1 cellular context compared by ENCODE assay signal in the genomic region with DNA sequence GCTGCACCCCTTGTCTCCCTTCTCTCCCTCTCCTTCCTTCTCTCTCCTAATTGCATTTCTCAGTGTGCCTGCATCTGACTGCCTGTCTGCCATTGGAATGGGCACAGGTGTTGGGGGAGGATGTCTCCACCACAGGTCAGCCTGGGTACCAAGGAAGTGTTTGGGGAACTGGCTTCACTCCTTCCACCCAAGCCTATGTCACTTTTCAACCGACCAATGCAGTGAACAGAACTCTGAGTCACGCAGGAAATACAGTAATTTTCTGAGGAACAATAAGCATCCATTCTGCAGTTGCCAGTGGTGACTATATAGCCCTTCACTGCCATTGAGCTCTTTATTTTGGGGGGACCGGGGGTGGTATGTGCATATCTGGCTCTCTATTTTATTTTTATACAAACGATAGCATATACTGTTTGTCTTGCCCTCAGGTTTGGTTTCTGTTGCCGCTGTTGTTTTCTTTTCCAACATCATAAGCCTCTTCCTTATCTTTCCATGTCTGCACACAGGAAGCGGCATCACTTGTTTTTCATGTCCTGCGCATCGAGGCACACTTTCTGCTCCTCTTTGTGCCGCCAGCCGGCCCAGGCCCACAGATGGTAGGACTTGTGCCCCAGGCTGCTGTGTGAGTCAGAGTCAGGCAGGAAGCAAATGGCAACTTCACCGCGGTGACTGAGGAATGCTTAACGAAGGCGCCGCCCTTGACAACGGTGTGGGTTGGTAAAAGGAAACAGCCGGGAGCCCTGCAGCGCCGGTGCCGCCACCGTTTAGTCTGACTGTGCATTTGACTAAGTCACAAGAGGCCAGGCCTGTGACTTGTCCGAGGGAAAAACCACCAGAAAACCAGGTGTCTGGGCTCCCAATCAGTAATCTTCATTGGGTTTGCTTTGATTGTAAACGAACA.
TF ChIP-seq lines count a peak whose summit lies in the region.

No MANE protein-coding gene starts in this region.

TF ChIP-seq in K562, 482 proteins besides CTCF, POLR2A, EP300 and RAD21 (continued from another document and continues in another):
- TF ChIP-seq, protein P1, sequence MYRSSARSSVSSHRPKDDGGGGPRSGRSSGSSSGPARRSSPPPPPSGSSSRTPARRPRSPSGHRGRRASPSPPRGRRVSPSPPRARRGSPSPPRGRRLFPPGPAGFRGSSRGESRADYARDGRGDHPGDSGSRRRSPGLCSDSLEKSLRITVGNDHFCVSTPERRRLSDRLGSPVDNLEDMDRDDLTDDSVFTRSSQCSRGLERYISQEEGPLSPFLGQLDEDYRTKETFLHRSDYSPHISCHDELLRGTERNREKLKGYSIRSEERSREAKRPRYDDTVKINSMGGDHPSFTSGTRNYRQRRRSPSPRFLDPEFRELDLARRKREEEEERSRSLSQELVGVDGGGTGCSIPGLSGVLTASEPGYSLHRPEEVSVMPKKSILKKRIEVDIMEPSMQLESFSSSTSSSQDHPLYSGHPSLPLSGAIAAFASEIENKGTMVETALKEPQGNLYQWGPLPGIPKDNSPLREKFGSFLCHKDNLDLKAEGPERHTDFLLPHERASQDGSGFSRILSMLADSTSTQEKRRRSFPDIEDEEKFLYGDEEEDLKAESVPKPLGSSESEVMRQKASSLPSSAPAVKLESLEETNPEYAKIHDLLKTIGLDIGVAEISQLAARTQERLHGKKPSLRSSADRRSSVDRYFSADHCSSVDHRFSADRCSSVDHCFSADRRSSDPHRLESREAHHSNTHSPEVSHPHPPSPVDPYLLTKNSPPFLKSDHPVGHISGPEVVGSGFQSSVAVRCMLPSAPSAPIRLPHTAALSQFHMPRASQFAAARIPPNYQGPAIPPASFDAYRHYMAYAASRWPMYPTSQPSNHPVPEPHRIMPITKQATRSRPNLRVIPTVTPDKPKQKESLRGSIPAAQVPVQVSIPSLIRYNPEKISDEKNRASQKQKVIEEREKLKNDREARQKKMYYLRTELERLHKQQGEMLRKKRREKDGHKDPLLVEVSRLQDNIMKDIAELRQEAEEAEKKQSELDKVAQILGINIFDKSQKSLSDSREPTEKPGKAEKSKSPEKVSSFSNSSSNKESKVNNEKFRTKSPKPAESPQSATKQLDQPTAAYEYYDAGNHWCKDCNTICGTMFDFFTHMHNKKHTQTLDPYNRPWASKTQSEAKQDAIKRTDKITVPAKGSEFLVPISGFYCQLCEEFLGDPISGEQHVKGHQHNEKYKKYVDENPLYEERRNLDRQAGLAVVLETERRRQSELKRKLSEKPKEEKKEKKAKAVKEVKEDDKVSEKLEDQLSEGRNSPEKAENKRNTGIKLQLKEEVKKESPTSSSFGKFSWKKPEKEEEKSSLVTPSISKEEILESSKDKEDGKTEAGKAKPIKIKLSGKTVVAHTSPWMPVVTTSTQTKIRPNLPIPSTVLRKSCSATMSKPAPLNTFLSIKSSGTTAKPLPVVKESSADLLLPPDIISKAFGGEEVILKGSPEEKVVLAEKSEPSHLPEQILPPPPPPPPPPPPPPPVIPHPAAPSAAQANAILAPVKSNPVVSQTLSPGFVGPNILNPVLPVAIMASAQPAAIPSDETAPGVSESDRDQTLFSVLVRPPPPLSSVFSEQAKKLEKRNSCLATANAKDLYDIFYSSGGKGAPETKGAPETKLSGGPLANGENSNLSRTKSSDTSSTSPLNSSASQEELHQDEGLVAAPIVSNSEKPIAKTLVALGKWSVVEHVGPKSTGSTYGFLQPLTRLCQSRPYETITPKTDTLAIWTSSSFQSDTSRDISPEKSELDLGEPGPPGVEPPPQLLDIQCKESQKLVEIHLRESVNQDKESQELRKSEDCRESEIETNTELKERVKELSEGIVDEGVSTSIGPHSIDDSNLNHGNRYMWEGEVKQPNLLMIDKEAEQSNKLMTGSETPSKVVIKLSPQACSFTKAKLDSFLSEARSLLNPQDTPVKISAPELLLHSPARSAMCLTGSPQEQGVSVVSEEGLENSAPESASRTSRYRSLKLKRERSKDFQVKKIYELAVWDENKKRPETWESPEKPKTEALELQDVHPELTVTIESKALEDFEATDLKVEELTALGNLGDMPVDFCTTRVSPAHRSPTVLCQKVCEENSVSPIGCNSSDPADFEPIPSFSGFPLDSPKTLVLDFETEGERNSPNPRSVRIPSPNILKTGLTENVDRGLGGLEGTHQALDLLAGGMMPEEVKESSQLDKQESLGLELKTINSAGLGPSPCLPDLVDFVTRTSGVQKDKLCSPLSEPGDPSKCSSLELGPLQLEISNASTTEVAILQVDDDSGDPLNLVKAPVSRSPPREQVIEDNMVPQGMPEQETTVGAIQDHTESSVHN (IDR thresholded peaks at IDR 0.05; ENCODE audit: borderline replicate concordance in 1 of 2, low read depth in 1 of 2) = peak in 1 of 2 experiments; percentile 36; a peak in 1 of 4 replicates
- TF ChIP-seq HNRNPLL (IDR thresholded peaks at IDR 0.05; ENCODE audit: low read depth, low read length, poor library complexity, severe bottlenecking) (peak; percentile 41), SIN3B (IDR thresholded peaks at IDR 0.05; ENCODE audit: low read depth) (no peak), HIVEP1 (CRISPR knock-in tag; IDR thresholded peaks at IDR 0.05) (0 out of 2 replicates have a peak, but pooled peaks have one; percentile 55), CBFA2T2 (conservative IDR thresholded peaks at IDR 0.05) (no peak), WHSC1 (IDR thresholded peaks at IDR 0.05; ENCODE audit: low read length) (no peak), POLR2G (IDR thresholded peaks at IDR 0.05; ENCODE audit: low read depth, low read length) (peak; percentile 83), ZNF766 (CRISPR knock-in tag; conservative IDR thresholded peaks at IDR 0.05) (peak; percentile 86), ZNF76 (CRISPR knock-in tag; IDR thresholded peaks at IDR 0.05; ENCODE audit: borderline replicate concordance) (peak; percentile 71; the same call in 1 of the 2 replicates), SMARCA5 (IDR thresholded peaks at IDR 0.05) (peak; percentile 12; the same call in 1 of the 2 replicates), NR4A1 (CRISPR knock-in tag; IDR thresholded peaks at IDR 0.05) (peak; percentile 84; the same call in 1 of the 2 replicates), NR4A1 (tag; IDR thresholded peaks at IDR 0.05) (peak; percentile 72; the same call in 1 of the 2 replicates), SUPT5H (IDR thresholded peaks at IDR 0.05) (peak; percentile 55), PTBP1 (IDR thresholded peaks at IDR 0.05; ENCODE audit: low read depth, low read length) (no peak), BHLHE40 (IDR thresholded peaks at IDR 0.05; ENCODE audit: low read length) (peak; percentile 61), TAF1 (IDR thresholded peaks at IDR 0.05; ENCODE audit: control insufficient read depth, extremely low read depth, insufficient read depth, low read length, severe bottlenecking) (peak; percentile 69)
- TF ChIP-seq, protein P2, sequence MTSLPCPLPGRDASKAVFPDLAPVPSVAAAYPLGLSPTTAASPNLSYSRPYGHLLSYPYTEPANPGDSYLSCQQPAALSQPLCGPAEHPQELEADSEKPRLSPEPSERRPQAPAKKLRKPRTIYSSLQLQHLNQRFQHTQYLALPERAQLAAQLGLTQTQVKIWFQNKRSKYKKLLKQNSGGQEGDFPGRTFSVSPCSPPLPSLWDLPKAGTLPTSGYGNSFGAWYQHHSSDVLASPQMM (CRISPR knock-in tag; IDR thresholded peaks at IDR 0.05) = no peak
- TF ChIP-seq, protein P3, sequence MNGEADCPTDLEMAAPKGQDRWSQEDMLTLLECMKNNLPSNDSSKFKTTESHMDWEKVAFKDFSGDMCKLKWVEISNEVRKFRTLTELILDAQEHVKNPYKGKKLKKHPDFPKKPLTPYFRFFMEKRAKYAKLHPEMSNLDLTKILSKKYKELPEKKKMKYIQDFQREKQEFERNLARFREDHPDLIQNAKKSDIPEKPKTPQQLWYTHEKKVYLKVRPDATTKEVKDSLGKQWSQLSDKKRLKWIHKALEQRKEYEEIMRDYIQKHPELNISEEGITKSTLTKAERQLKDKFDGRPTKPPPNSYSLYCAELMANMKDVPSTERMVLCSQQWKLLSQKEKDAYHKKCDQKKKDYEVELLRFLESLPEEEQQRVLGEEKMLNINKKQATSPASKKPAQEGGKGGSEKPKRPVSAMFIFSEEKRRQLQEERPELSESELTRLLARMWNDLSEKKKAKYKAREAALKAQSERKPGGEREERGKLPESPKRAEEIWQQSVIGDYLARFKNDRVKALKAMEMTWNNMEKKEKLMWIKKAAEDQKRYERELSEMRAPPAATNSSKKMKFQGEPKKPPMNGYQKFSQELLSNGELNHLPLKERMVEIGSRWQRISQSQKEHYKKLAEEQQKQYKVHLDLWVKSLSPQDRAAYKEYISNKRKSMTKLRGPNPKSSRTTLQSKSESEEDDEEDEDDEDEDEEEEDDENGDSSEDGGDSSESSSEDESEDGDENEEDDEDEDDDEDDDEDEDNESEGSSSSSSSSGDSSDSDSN (IDR thresholded peaks at IDR 0.05; ENCODE audit: borderline replicate concordance in 1 of 2, low read depth in 2 of 2, low read length in 2 of 2) = peak; percentile 51 to 85; a peak in 3 of 4 replicates
- TF ChIP-seq, protein P4, sequence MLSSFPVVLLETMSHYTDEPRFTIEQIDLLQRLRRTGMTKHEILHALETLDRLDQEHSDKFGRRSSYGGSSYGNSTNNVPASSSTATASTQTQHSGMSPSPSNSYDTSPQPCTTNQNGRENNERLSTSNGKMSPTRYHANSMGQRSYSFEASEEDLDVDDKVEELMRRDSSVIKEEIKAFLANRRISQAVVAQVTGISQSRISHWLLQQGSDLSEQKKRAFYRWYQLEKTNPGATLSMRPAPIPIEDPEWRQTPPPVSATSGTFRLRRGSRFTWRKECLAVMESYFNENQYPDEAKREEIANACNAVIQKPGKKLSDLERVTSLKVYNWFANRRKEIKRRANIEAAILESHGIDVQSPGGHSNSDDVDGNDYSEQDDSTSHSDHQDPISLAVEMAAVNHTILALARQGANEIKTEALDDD (IDR thresholded peaks at IDR 0.05) = peak; percentile 98
- TF ChIP-seq, protein P5, sequence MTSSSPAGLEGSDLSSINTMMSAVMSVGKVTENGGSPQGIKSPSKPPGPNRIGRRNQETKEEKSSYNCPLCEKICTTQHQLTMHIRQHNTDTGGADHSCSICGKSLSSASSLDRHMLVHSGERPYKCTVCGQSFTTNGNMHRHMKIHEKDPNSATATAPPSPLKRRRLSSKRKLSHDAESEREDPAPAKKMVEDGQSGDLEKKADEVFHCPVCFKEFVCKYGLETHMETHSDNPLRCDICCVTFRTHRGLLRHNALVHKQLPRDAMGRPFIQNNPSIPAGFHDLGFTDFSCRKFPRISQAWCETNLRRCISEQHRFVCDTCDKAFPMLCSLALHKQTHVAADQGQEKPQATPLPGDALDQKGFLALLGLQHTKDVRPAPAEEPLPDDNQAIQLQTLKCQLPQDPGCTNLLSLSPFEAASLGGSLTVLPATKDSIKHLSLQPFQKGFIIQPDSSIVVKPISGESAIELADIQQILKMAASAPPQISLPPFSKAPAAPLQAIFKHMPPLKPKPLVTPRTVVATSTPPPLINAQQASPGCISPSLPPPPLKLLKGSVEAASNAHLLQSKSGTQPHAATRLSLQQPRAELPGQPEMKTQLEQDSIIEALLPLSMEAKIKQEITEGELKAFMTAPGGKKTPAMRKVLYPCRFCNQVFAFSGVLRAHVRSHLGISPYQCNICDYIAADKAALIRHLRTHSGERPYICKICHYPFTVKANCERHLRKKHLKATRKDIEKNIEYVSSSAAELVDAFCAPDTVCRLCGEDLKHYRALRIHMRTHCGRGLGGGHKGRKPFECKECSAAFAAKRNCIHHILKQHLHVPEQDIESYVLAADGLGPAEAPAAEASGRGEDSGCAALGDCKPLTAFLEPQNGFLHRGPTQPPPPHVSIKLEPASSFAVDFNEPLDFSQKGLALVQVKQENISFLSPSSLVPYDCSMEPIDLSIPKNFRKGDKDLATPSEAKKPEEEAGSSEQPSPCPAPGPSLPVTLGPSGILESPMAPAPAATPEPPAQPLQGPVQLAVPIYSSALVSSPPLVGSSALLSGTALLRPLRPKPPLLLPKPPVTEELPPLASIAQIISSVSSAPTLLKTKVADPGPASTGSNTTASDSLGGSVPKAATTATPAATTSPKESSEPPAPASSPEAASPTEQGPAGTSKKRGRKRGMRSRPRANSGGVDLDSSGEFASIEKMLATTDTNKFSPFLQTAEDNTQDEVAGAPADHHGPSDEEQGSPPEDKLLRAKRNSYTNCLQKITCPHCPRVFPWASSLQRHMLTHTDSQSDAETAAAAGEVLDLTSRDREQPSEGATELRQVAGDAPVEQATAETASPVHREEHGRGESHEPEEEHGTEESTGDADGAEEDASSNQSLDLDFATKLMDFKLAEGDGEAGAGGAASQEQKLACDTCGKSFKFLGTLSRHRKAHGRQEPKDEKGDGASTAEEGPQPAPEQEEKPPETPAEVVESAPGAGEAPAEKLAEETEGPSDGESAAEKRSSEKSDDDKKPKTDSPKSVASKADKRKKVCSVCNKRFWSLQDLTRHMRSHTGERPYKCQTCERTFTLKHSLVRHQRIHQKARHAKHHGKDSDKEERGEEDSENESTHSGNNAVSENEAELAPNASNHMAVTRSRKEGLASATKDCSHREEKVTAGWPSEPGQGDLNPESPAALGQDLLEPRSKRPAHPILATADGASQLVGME (CRISPR knock-in tag; IDR thresholded peaks at IDR 0.05) = 0 out of 2 replicates have a peak, but pooled peaks have one; percentile 82
- TF ChIP-seq, protein P6, sequence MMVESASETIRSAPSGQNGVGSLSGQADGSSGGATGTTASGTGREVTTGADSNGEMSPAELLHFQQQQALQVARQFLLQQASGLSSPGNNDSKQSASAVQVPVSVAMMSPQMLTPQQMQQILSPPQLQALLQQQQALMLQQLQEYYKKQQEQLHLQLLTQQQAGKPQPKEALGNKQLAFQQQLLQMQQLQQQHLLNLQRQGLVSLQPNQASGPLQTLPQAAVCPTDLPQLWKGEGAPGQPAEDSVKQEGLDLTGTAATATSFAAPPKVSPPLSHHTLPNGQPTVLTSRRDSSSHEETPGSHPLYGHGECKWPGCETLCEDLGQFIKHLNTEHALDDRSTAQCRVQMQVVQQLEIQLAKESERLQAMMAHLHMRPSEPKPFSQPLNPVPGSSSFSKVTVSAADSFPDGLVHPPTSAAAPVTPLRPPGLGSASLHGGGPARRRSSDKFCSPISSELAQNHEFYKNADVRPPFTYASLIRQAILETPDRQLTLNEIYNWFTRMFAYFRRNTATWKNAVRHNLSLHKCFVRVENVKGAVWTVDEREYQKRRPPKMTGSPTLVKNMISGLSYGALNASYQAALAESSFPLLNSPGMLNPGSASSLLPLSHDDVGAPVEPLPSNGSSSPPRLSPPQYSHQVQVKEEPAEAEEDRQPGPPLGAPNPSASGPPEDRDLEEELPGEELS (CRISPR knock-in tag; IDR thresholded peaks at IDR 0.05; ENCODE audit: borderline replicate concordance) = no peak
- TF ChIP-seq, protein P7, sequence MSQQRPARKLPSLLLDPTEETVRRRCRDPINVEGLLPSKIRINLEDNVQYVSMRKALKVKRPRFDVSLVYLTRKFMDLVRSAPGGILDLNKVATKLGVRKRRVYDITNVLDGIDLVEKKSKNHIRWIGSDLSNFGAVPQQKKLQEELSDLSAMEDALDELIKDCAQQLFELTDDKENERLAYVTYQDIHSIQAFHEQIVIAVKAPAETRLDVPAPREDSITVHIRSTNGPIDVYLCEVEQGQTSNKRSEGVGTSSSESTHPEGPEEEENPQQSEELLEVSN (IDR thresholded peaks at IDR 0.05; ENCODE audit: borderline replicate concordance in 1 of 2, extremely low read depth in 1 of 2, insufficient read depth in 1 of 2, insufficient read length in 1 of 2, low read depth in 1 of 2, low read length in 1 of 2, poor library complexity in 1 of 2, severe bottlenecking in 1 of 2) = peak; percentile 57
- TF ChIP-seq, protein P8, sequence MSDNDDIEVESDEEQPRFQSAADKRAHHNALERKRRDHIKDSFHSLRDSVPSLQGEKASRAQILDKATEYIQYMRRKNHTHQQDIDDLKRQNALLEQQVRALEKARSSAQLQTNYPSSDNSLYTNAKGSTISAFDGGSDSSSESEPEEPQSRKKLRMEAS (CRISPR knock-in tag; IDR thresholded peaks at IDR 0.05) = 0 out of 2 replicates have a peak, but pooled peaks have one; percentile 44
- TF ChIP-seq, protein P9, sequence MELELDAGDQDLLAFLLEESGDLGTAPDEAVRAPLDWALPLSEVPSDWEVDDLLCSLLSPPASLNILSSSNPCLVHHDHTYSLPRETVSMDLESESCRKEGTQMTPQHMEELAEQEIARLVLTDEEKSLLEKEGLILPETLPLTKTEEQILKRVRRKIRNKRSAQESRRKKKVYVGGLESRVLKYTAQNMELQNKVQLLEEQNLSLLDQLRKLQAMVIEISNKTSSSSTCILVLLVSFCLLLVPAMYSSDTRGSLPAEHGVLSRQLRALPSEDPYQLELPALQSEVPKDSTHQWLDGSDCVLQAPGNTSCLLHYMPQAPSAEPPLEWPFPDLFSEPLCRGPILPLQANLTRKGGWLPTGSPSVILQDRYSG (tag; conservative IDR thresholded peaks at IDR 0.05; ENCODE audit: low read depth) = peak; percentile 78
